ENCODE assay signal across 18 cellular contexts in genomic region chr11:134509381-134510068, GRCh38.
DNase-seq lines count a peak whose midpoint lies in the region; ATAC-seq, FAIRE-seq and TF ChIP-seq lines count a peak whose summit lies in the region.
"Had no signal": no experiment of that assay in that cellular context is flagged by ENCODE, and none has a peak within 500 bp of the region (broad histone marks: within the 10 kb centered on the region; RNA-seq: fewer than 3 reads in every experiment).

No MANE protein-coding gene starts in this region.

- H3K4ac ChIP-seq in H1 (replicated peaks; ENCODE audit: insufficient read length, low read depth, low read length) = no peak overlapping the region

- no peak overlapping the region for H2BK20ac ChIP-seq in H1 (ENCODE audit: low read length)

- no peak overlapping the region for H4K5ac ChIP-seq in H1 (ENCODE audit: insufficient read length, low read depth, low read length)

- H3K23ac ChIP-seq in H1 (ENCODE audit: insufficient read length) = no peak overlapping the region

- no peak overlapping the region for H2AFZ ChIP-seq in HepG2 (ENCODE audit: low read length)
- no peak overlapping the region for H2AFZ ChIP-seq in H1 (ENCODE audit: low read length)
- H2AFZ ChIP-seq: GM23248, PC-9 had no signal

- TF ChIP-seq RAD21 in HepG2 (CRISPR knock-in tag; IDR thresholded peaks at IDR 0.05) = no peak
- TF ChIP-seq RAD21 in H1 (IDR thresholded peaks at IDR 0.05 in 1 of 2, conservative IDR thresholded peaks at IDR 0.05 in 1 of 2; ENCODE audit: low read depth in 2 of 2, low read length in 2 of 2) = no peak

- no peaks in the 10 kb centered on the region for H3K27me3 ChIP-seq in right lobe of liver
- peaks cover 5 to 54% of the 10 kb centered on the region in 2 experiments; a peak in 4 of 5 replicates for H3K27me3 ChIP-seq in HepG2 (ENCODE audit: control insufficient read depth in 1 of 2, insufficient read depth in 2 of 2, low read length in 2 of 2)
- H3K27me3 ChIP-seq in H1 (replicated peaks in 1 of 4; ENCODE audit: control insufficient read depth in 3 of 4, extremely low read depth in 1 of 4, insufficient read depth in 3 of 4, low read length in 3 of 4) = peaks cover 0 to 12% (median 0%) of the 10 kb centered on the region in 4 experiments; a peak in 2 of 7 replicates
- peaks cover 24% of the 10 kb centered on the region for H3K27me3 ChIP-seq in upper lobe of right lung

- H3K18ac ChIP-seq in H1 (ENCODE audit: extremely low read depth, low read length) = no peak overlapping the region

- H3K4me1 ChIP-seq in right lobe of liver = no peaks in the 10 kb centered on the region
- no peaks in the 10 kb centered on the region for H3K4me1 ChIP-seq in HepG2 (ENCODE audit: insufficient read depth, low read length)
- peaks cover 0 to under 1% (median under 1%) of the 10 kb centered on the region in 4 experiments; a peak in 2 of 7 replicates for H3K4me1 ChIP-seq in H1 (replicated peaks in 1 of 4; ENCODE audit: control insufficient read depth in 3 of 4, insufficient read depth in 4 of 4, low read length in 3 of 4)
- no peaks in the 10 kb centered on the region for H3K4me1 ChIP-seq in upper lobe of right lung

- H4K91ac ChIP-seq in H1 (replicated peaks; ENCODE audit: insufficient read length, low read length) = no peak overlapping the region

- no peaks in the 10 kb centered on the region for H3K79me1 ChIP-seq in H1 (ENCODE audit: low read depth, low read length)

- no peaks in the 10 kb centered on the region for H3K4me1 Mint-ChIP-seq in osteocyte (ENCODE audit: unreplicated experiment)

- in situ Hi-C loops in HepG2 (cut with HindIII; ENCODE audit: extremely low pct_ligation_motif_present, low pct_unique_long_range_greater_than_20kb) = no loop called here

- no peak overlapping the region for H2AK5ac ChIP-seq in H1 (ENCODE audit: low read depth, low read length)

- H3K27ac ChIP-seq in right lobe of liver = no peak overlapping the region
- no peak overlapping the region for H3K27ac ChIP-seq in HepG2 (ENCODE audit: extremely low read length, insufficient read depth, low read length)
- H3K27ac ChIP-seq in H1 (ENCODE audit: low read depth, low read length) = no peak overlapping the region
- H3K27ac ChIP-seq in upper lobe of right lung = no peak overlapping the region
- H3K27ac ChIP-seq: C4-2B, GM23248, KMS-11, PC-9 had no signal

- H3K4me2 ChIP-seq in HepG2 (ENCODE audit: low read depth, low read length) = no peak overlapping the region
- H3K4me2 ChIP-seq in H1 (ENCODE audit: insufficient read depth in 1 of 2, low read depth in 2 of 2, low read length in 2 of 2) = no peak overlapping the region
- H3K4me2 ChIP-seq: KMS-11, PC-9 had no signal

- no peak for TF ChIP-seq EP300 in HepG2 (IDR thresholded peaks at IDR 0.05; ENCODE audit: low read depth in 2 of 2, low read length in 2 of 2)
- no peak for TF ChIP-seq EP300 in HepG2 (CRISPR knock-in tag; IDR thresholded peaks at IDR 0.05; ENCODE audit: borderline replicate concordance)
- TF ChIP-seq EP300 in H1 (IDR thresholded peaks at IDR 0.05; ENCODE audit: borderline replicate concordance in 1 of 2, low read depth in 2 of 2, low read length in 2 of 2) = no peak

- no peak overlapping the region for H3K56ac ChIP-seq in H1 (replicated peaks; ENCODE audit: insufficient read length, low read depth, low read length)

- DNase-seq in right lobe of liver (peak in 2 of 3 donors; percentile 28 to 39), HepG2 (ENCODE audit: low spot score) (no peak), H1 (ENCODE audit: low read depth in 1 of 2, low spot score in 2 of 2) (no peak), mesenteric fat pad (ENCODE audit: low spot score) (peak; percentile 81), upper lobe of right lung (peak; percentile 51), osteocyte (ENCODE audit: extremely low spot score, unreplicated experiment) (no peak)
- DNase-seq: DMS 273 treated with DMSO at 0.1 percent for 48 hours, GM23248, NCI-H1092, NCI-H2081 treated with DMSO at 0.1 percent for 48 hours, NCI-H510A treated with DMSO at 0.1 percent for 48 hours, NCI-H82, PC-9 had no signal

- H2BK12ac ChIP-seq in H1 (ENCODE audit: low read depth, low read length) = no peak overlapping the region

- no peaks in the 10 kb centered on the region for H3K36me3 Mint-ChIP-seq in osteocyte (ENCODE audit: unreplicated experiment)

- H2BK5ac ChIP-seq in H1 (ENCODE audit: low read depth, low read length) = no peak overlapping the region

- no peaks in the 10 kb centered on the region for H3K9me3 ChIP-seq in right lobe of liver
- H3K9me3 ChIP-seq in HepG2 (ENCODE audit: low read length) = no peaks in the 10 kb centered on the region
- no peaks in the 10 kb centered on the region for H3K9me3 ChIP-seq in H1 (ENCODE audit: insufficient read depth in 2 of 2, low read depth in 1 of 2, low read length in 1 of 2)
- no peaks in the 10 kb centered on the region for H3K9me3 ChIP-seq in upper lobe of right lung

- H3K27me3 Mint-ChIP-seq in osteocyte (ENCODE audit: unreplicated experiment) = peaks cover 2% of the 10 kb centered on the region

- ATAC-seq in right lobe of liver = no peak
- ATAC-seq in HepG2 = no peak
- no peak for ATAC-seq in upper lobe of right lung
- ATAC-seq in HG02852 (IDR thresholded peaks at IDR 0.05; ENCODE audit: unreplicated experiment) = no peak
- no peak for ATAC-seq in GM18873 (IDR thresholded peaks at IDR 0.05; ENCODE audit: low FRiP score, unreplicated experiment)

- no peak overlapping the region for H3K27ac Mint-ChIP-seq in osteocyte (ENCODE audit: unreplicated experiment)

- TF ChIP-seq CTCF in right lobe of liver (IDR thresholded peaks at IDR 0.05) = no peak
- no peak for TF ChIP-seq CTCF in HepG2 (CRISPR knock-in tag; IDR thresholded peaks at IDR 0.05)
- no peak for TF ChIP-seq CTCF in H1 (IDR thresholded peaks at IDR 0.05; ENCODE audit: control extremely low read depth in 1 of 3, insufficient read depth in 1 of 3, low read depth in 1 of 3, low read length in 3 of 3)
- TF ChIP-seq CTCF in upper lobe of right lung (IDR thresholded peaks at IDR 0.05) = no peak
- no peak for TF ChIP-seq CTCF in osteocyte (IDR thresholded peaks at IDR 0.05)

- no peaks in the 10 kb centered on the region for H4K20me1 ChIP-seq in HepG2 (ENCODE audit: insufficient read depth, low read length)
- peaks cover 0 to 1% of the 10 kb centered on the region in 2 experiments for H4K20me1 ChIP-seq in H1 (replicated peaks in 1 of 2; ENCODE audit: control insufficient read depth in 1 of 2, insufficient read depth in 2 of 2, low read length in 2 of 2)

- no peak overlapping the region for H2BK120ac ChIP-seq in H1 (replicated peaks; ENCODE audit: low read depth, low read length)

- H3K4me3 ChIP-seq in right lobe of liver (no peak overlapping the region), HepG2 (replicated peaks in 1 of 3; ENCODE audit: insufficient read depth in 1 of 3, low read depth in 2 of 3, low read length in 3 of 3) (no peak overlapping the region), H1 (ENCODE audit: extremely low read depth in 1 of 4, insufficient read depth in 2 of 4, low read depth in 3 of 4, low read length in 4 of 4) (no peak overlapping the region), upper lobe of right lung (no peak overlapping the region)
- H3K4me3 ChIP-seq: GM23248, PC-9 had no signal

- H3K79me2 ChIP-seq in HepG2 (ENCODE audit: insufficient read depth, low read length) (no peaks in the 10 kb centered on the region), H1 (ENCODE audit: control insufficient read depth in 1 of 2, insufficient read depth in 2 of 2, low read length in 2 of 2) (no peaks in the 10 kb centered on the region)

- CTCF ChIA-PET in HepG2 (lab: Yijun Ruan, JAX; ENCODE audit: low intra/inter-chr PET ratio, low total read pairs) = no interaction called here
- CTCF ChIA-PET in H1 (lab: Charles Lee; ENCODE audit: partially characterized antibody) = interaction anchor here (0.7 to 1.5 kb wide), 6 partner anchors 8 to 41 kb away, joined by 3 to 4 read pairs (median 3); no protein-coding TSS in a partner anchor

- H3K36me3 ChIP-seq in right lobe of liver (no peaks in the 10 kb centered on the region), HepG2 (replicated peaks in 1 of 2; ENCODE audit: control insufficient read depth in 1 of 2, insufficient read depth in 2 of 2, low read length in 2 of 2) (no peaks in the 10 kb centered on the region), H1 (ENCODE audit: control insufficient read depth in 2 of 4, insufficient read depth in 4 of 4, low read length in 3 of 4) (no peaks in the 10 kb centered on the region), upper lobe of right lung (no peaks in the 10 kb centered on the region)

- no peak overlapping the region for H3K9ac ChIP-seq in HepG2 (ENCODE audit: insufficient read depth, low read depth, low read length)
- no peak overlapping the region for H3K9ac ChIP-seq in H1 (replicated peaks in 1 of 4; ENCODE audit: extremely low read depth in 1 of 4, low read depth in 3 of 4, low read length in 3 of 4)
- H3K9ac ChIP-seq: GM23248, KMS-11 had no signal

- H2BK15ac ChIP-seq in H1 (ENCODE audit: low read length) = 0 out of 2 replicates have a peak overlapping the region, but pooled peaks have one; percentile 29

- H3K4me3 Mint-ChIP-seq in osteocyte (ENCODE audit: unreplicated experiment) = no peak overlapping the region

- intact Hi-C loops in right lobe of liver (cut with DNase I) (no loop called here), HepG2 (cut with micrococcal nuclease; ENCODE audit: unreplicated experiment) (no loop called here), upper lobe of right lung (cut with DNase I) (no loop called here)

- 100% methylated on average over 4 of the region's 17 CpGs for WGBS in right lobe of liver (ENCODE audit: insufficient coverage, low coverage, low lambda C conversion rate, missing lambda C conversion rate)
- WGBS in HepG2 (ENCODE audit: low lambda C conversion rate) = 23% methylated on average over 9 of the region's 17 CpGs
- WGBS in H1 (ENCODE audit: extremely low coverage in 1 of 2, insufficient coverage in 1 of 2, insufficient read length in 1 of 2, insufficient replicate concordance in 2 of 2, low coverage in 1 of 2, low lambda C conversion rate in 2 of 2, missing lambda C conversion rate in 1 of 2), 2 experiments = 86% methylated on average over 13 of the region's 17 CpGs; no CpG with 5 or more reads in 1 of the 2 experiments

- BruUV-seq in HepG2 (replicated peaks; lab: Mats Ljungman, UMichigan) = no TSS peak

- no peaks in the 10 kb centered on the region for H3K9me3 Mint-ChIP-seq in osteocyte (ENCODE audit: unreplicated experiment)

- no peak overlapping the region for H3K14ac ChIP-seq in H1 (ENCODE audit: insufficient read length)

- POLR2A ChIA-PET in HepG2 (lab: Yijun Ruan, JAX) = no interaction called here
- POLR2A ChIA-PET in H1 (lab: Charles Lee; ENCODE audit: partially characterized antibody) = no interaction called here

- 0 out of 2 replicates have a peak overlapping the region, but pooled peaks have one; percentile 15 for H4K8ac ChIP-seq in H1 (ENCODE audit: extremely low read depth, insufficient read depth, low read length)

- FAIRE-seq in HepG2 (lab: Jason Lieb, UNC) = no peak
- FAIRE-seq in H1 (lab: Jason Lieb, UNC) = no peak
- FAIRE-seq: GM12892 had no signal

- no peaks in the 10 kb centered on the region for H3K23me2 ChIP-seq in H1 (ENCODE audit: low read depth, low read length)

- TF ChIP-seq POLR2A in right lobe of liver (IDR thresholded peaks at IDR 0.05) = no peak
- no peak for TF ChIP-seq POLR2A in HepG2 (IDR thresholded peaks at IDR 0.05; ENCODE audit: insufficient read depth in 1 of 2, low read depth in 2 of 2, low read length in 2 of 2)
- no peak for TF ChIP-seq POLR2A in H1 (IDR thresholded peaks at IDR 0.05; ENCODE audit: control extremely low read depth in 1 of 2, low read depth in 2 of 2, low read length in 2 of 2)

Comparison
In these comparisons a context has a peak if more than half of its experiments do, and no peak if none do; other contexts are left out.
1. DNase-seq: peak in right lobe of liver (2 of 3), mesenteric fat pad (single experiment) and upper lobe of right lung (single experiment); none in HepG2 (single experiment), H1 (0 of 2) and osteocyte (single experiment).